Comparison of ENCODE assay signal across 24 cellular contexts in genomic region chr7:133676805-133677370, GRCh38.
DNase-seq lines count a peak whose midpoint lies in the region; ATAC-seq and TF ChIP-seq lines count a peak whose summit lies in the region.
"Had no signal": no experiment of that assay in that cellular context is flagged by ENCODE, and none has a peak within 500 bp of the region (broad histone marks: within the 10 kb centered on the region; RNA-seq: fewer than 3 reads in every experiment).

No MANE protein-coding gene starts in this region.

- no peaks in the 10 kb centered on the region for H3K4me1 ChIP-seq in left lung
- H3K4me1 ChIP-seq: body of pancreas, gastroesophageal sphincter had no signal

- no peaks in the 10 kb centered on the region for H3K27me3 ChIP-seq in left lung
- H3K27me3 ChIP-seq: body of pancreas, gastroesophageal sphincter had no signal

- TF ChIP-seq CTCF in cardiac fibroblast (IDR thresholded peaks at IDR 0.05; ENCODE audit: low read depth, low read length) (no peak), left lung (IDR thresholded peaks at IDR 0.05) (no peak)

- H3K36me3 ChIP-seq in left lung, result no peaks in the 10 kb centered on the region
- H3K36me3 ChIP-seq: gastroesophageal sphincter, thoracic aorta had no signal

- ATAC-seq in left lung, result no peak
- ATAC-seq: activated CD4-positive, alpha-beta T cell treated with anti-CD3 and anti-CD28 coated beads for 36 hours; body of pancreas; gastroesophageal sphincter; GM23338; left colon had no signal

- H3K27ac ChIP-seq in left lung, result no peak overlapping the region
- H3K27ac ChIP-seq: body of pancreas, gastroesophageal sphincter, thoracic aorta had no signal

- no peaks in the 10 kb centered on the region for H3K9me3 ChIP-seq in left lung
- H3K9me3 ChIP-seq: body of pancreas, gastroesophageal sphincter, thoracic aorta had no signal

- DNase-seq in EL (peak; percentile 3), NCI-H226 (peak; percentile 38), cardiac fibroblast (ENCODE audit: low read depth in 2 of 2) (peak; percentile 32 to 53), kidney glomerular epithelial cell (lab: John Stamatoyannopoulos, UW) (peak; percentile 8), T1000 (lab: John Stamatoyannopoulos, UW) (no peak), left lung (no peak), NCI-H2107 treated with DMSO at 0.1 percent for 48 hours (lab: John Stamatoyannopoulos, UW; ENCODE audit: unreplicated experiment) (no peak)
- DNase-seq in activated naive CD4-positive, alpha-beta T cell treated with anti-CD3 and anti-CD28 coated beads, Interleukin-2, amount 50 U/mL, for 16 hours, result no peak
- DNase-seq: activated CD4-positive, alpha-beta T cell treated with anti-CD3 and anti-CD28 coated beads for 36 hours; activated naive CD8-positive, alpha-beta T cell treated with anti-CD3 and anti-CD28 coated beads for 36 hours; body of pancreas; CD8-positive, alpha-beta memory T cell; cortex of kidney; DMS53; left colon; NCI-H1105 treated with DMSO at 0.1 percent for 48 hours; NCI-H2081; posterior cingulate gyrus; stimulated activated CD4-positive, alpha-beta T cell treated with anti-CD3 and anti-CD28 coated beads, Interleukin-2, amount 100 ng/mL, for 24 hours; stimulated activated naive CD4-positive, alpha-beta T cell; SW 1271 had no signal

- intact Hi-C loops in left lung (cut with DNase I), result no loop called here

- H3K4me3 ChIP-seq in cardiac fibroblast (replicated peaks in 1 of 2; ENCODE audit: low read depth in 2 of 2, low read length in 2 of 2), result no peak overlapping the region
- H3K4me3 ChIP-seq in left lung, result no peak overlapping the region
- H3K4me3 ChIP-seq: body of pancreas, gastroesophageal sphincter, GM23338, thoracic aorta had no signal

Comparison
In these comparisons a context has a peak if more than half of its experiments do, and no peak if none do; other contexts are left out.
1. DNase-seq: peak in EL (single experiment), NCI-H226 (single experiment), cardiac fibroblast (2 of 2) and kidney glomerular epithelial cell (single experiment); none in T1000 (single experiment), left lung (0 of 2), activated naive CD4-positive, alpha-beta T cell treated with anti-CD3 and anti-CD28 coated beads, Interleukin-2, amount 50 U/mL, for 16 hours (single experiment) and NCI-H2107 treated with DMSO at 0.1 percent for 48 hours (single experiment).